23 cellular contexts compared by ENCODE assay signal in genomic region chr6:22875845-22876244, GRCh38.
"Had no signal": no experiment of that assay in that cellular context is flagged by ENCODE, and none has a peak within 500 bp of the region (broad histone marks: within the 10 kb centered on the region; RNA-seq: fewer than 3 reads in every experiment).

No MANE protein-coding gene starts in this region.

- H3K27me3 ChIP-seq: MG63 had no signal

- H3K27ac ChIP-seq: RWPE1 had no signal

- ATAC-seq: T-cell had no signal

- H3K9ac ChIP-seq: SK-N-SH had no signal

- FAIRE-seq: RCC 7860 had no signal

- H3K4me2 ChIP-seq: SK-N-SH had no signal

- H3K4me3 ChIP-seq: MG63 had no signal

- H3K36me3 ChIP-seq: MG63 had no signal

- DNase-seq: Karpas-422, KG1, MG63, NCI-H1092, NCI-H1105 treated with DMSO at 0.1 percent for 48 hours, NCI-H1417 treated with DMSO at 0.1 percent for 48 hours, NCI-H146, NCI-H1694 treated with DMSO at 0.1 percent for 48 hours, NCI-H1930, NCI-H2081, NCI-H2107, NCI-H226, NCI-H446, NCI-H510A, NCI-H524 treated with DMSO at 0.1 percent for 48 hours, NCI-H69, NCI-H774, SHP77, SK-N-SH, SW 1271, T-cell had no signal

- H3K9me3 ChIP-seq: MG63, SK-N-SH had no signal
